Comparison of ENCODE assay signal across 2 cellular contexts in the genomic region with DNA sequence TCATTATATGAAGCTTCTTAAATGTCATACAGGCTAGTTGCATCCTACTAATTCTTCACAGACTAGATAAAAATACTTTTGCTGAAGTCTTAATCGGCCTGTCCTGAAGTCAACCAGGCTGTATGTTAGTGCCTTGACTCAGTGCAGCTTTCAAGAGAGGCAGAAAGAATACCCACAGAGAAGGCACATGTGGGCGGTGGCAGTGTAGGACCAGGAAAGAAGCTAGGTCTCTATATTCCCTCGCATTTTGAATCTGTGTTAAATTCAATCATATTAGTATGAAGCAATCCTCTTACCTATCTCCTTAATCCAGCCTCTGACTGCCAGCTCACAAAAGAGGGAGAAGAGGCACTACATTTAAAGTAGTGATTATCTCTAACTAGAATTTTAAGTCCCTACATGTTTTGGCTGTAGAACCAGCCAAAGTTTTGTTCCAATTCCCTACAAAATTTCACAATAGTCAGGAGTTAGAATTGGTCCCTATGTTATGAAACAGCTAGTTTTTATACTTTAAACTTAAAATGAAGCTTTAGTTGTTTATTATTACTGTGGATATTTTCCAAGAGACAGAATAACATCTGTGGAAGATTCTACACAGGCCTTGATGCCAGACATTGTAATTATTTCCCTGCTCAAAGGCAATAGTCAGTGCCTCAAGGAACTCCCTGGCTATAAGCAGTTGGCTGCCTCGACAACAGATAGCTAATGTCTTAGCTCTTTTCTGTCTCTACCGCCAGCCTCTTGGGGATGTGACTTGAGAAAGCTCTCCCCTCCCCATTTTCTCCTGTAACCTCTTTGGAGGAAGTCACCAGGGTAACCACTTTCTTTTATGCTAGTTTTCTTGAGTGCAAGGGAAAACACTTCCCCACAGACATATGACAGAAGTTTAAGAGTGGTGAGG.
TF ChIP-seq lines count a peak whose summit lies in the region.

No MANE protein-coding gene starts in this region.

TF ChIP-seq in IMR-90, 13 proteins besides CTCF, POLR2A, EP300 and RAD21:
- TF ChIP-seq FOS (IDR thresholded peaks at IDR 0.05; ENCODE audit: low read depth, low read length), result no peak
- TF ChIP-seq, protein P1, sequence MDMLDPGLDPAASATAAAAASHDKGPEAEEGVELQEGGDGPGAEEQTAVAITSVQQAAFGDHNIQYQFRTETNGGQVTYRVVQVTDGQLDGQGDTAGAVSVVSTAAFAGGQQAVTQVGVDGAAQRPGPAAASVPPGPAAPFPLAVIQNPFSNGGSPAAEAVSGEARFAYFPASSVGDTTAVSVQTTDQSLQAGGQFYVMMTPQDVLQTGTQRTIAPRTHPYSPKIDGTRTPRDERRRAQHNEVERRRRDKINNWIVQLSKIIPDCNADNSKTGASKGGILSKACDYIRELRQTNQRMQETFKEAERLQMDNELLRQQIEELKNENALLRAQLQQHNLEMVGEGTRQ (IDR thresholded peaks at IDR 0.05; ENCODE audit: low read depth, low read length), result no peak
- TF ChIP-seq MAZ (IDR thresholded peaks at IDR 0.05; ENCODE audit: borderline replicate concordance, low read depth, low read length), result no peak
- TF ChIP-seq CEBPB (IDR thresholded peaks at IDR 0.05; ENCODE audit: low read depth, low read length), result peak; percentile 79

TF ChIP-seq in GM23338, 12 proteins besides CTCF, POLR2A, EP300 and RAD21:
- TF ChIP-seq STAT1 (IDR thresholded peaks at IDR 0.05; ENCODE audit: unreplicated experiment), result no peak
- no peak for TF ChIP-seq NANOG (IDR thresholded peaks at IDR 0.05; ENCODE audit: borderline replicate concordance)
- no peak for TF ChIP-seq ZNF114 (CRISPR knock-in tag; IDR thresholded peaks at IDR 0.05)
- TF ChIP-seq POLR2AphosphoS5 (IDR thresholded peaks at IDR 0.05; ENCODE audit: low read depth), result no peak
- TF ChIP-seq CREB1 (CRISPR knock-in tag; IDR thresholded peaks at IDR 0.05; ENCODE audit: low read depth), result no peak
- TF ChIP-seq, protein P2, sequence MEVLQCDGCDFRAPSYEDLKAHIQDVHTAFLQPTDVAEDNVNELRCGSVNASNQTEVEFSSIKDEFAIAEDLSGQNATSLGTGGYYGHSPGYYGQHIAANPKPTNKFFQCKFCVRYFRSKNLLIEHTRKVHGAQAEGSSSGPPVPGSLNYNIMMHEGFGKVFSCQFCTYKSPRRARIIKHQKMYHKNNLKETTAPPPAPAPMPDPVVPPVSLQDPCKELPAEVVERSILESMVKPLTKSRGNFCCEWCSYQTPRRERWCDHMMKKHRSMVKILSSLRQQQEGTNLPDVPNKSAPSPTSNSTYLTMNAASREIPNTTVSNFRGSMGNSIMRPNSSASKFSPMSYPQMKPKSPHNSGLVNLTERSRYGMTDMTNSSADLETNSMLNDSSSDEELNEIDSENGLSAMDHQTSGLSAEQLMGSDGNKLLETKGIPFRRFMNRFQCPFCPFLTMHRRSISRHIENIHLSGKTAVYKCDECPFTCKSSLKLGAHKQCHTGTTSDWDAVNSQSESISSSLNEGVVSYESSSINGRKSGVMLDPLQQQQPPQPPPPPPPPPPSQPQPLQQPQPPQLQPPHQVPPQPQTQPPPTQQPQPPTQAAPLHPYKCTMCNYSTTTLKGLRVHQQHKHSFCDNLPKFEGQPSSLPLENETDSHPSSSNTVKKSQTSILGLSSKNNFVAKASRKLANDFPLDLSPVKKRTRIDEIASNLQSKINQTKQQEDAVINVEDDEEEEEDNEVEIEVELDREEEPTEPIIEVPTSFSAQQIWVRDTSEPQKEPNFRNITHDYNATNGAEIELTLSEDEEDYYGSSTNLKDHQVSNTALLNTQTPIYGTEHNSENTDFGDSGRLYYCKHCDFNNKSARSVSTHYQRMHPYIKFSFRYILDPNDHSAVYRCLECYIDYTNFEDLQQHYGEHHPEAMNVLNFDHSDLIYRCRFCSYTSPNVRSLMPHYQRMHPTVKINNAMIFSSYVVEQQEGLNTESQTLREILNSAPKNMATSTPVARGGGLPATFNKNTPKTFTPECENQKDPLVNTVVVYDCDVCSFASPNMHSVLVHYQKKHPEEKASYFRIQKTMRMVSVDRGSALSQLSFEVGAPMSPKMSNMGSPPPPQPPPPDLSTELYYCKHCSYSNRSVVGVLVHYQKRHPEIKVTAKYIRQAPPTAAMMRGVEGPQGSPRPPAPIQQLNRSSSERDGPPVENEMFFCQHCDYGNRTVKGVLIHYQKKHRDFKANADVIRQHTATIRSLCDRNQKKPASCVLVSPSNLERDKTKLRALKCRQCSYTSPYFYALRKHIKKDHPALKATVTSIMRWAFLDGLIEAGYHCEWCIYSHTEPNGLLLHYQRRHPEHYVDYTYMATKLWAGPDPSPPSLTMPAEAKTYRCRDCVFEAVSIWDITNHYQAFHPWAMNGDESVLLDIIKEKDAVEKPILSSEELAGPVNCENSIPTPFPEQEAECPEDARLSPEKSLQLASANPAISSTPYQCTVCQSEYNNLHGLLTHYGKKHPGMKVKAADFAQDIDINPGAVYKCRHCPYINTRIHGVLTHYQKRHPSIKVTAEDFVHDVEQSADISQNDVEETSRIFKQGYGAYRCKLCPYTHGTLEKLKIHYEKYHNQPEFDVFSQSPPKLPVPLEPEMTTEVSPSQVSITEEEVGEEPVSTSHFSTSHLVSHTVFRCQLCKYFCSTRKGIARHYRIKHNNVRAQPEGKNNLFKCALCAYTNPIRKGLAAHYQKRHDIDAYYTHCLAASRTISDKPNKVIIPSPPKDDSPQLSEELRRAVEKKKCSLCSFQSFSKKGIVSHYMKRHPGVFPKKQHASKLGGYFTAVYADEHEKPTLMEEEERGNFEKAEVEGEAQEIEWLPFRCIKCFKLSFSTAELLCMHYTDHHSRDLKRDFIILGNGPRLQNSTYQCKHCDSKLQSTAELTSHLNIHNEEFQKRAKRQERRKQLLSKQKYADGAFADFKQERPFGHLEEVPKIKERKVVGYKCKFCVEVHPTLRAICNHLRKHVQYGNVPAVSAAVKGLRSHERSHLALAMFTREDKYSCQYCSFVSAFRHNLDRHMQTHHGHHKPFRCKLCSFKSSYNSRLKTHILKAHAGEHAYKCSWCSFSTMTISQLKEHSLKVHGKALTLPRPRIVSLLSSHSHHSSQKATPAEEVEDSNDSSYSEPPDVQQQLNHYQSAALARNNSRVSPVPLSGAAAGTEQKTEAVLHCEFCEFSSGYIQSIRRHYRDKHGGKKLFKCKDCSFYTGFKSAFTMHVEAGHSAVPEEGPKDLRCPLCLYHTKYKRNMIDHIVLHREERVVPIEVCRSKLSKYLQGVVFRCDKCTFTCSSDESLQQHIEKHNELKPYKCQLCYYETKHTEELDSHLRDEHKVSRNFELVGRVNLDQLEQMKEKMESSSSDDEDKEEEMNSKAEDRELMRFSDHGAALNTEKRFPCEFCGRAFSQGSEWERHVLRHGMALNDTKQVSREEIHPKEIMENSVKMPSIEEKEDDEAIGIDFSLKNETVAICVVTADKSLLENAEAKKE (CRISPR knock-in tag; IDR thresholded peaks at IDR 0.05), result no peak
- TF ChIP-seq, protein P3, sequence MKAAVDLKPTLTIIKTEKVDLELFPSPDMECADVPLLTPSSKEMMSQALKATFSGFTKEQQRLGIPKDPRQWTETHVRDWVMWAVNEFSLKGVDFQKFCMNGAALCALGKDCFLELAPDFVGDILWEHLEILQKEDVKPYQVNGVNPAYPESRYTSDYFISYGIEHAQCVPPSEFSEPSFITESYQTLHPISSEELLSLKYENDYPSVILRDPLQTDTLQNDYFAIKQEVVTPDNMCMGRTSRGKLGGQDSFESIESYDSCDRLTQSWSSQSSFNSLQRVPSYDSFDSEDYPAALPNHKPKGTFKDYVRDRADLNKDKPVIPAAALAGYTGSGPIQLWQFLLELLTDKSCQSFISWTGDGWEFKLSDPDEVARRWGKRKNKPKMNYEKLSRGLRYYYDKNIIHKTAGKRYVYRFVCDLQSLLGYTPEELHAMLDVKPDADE (IDR thresholded peaks at IDR 0.05), result no peak
- TF ChIP-seq EZH2 (IDR thresholded peaks at IDR 0.05; ENCODE audit: low read depth, unreplicated experiment), result no peak
- no peak for TF ChIP-seq JUNB (IDR thresholded peaks at IDR 0.05; ENCODE audit: unreplicated experiment)
- TF ChIP-seq, protein P4, sequence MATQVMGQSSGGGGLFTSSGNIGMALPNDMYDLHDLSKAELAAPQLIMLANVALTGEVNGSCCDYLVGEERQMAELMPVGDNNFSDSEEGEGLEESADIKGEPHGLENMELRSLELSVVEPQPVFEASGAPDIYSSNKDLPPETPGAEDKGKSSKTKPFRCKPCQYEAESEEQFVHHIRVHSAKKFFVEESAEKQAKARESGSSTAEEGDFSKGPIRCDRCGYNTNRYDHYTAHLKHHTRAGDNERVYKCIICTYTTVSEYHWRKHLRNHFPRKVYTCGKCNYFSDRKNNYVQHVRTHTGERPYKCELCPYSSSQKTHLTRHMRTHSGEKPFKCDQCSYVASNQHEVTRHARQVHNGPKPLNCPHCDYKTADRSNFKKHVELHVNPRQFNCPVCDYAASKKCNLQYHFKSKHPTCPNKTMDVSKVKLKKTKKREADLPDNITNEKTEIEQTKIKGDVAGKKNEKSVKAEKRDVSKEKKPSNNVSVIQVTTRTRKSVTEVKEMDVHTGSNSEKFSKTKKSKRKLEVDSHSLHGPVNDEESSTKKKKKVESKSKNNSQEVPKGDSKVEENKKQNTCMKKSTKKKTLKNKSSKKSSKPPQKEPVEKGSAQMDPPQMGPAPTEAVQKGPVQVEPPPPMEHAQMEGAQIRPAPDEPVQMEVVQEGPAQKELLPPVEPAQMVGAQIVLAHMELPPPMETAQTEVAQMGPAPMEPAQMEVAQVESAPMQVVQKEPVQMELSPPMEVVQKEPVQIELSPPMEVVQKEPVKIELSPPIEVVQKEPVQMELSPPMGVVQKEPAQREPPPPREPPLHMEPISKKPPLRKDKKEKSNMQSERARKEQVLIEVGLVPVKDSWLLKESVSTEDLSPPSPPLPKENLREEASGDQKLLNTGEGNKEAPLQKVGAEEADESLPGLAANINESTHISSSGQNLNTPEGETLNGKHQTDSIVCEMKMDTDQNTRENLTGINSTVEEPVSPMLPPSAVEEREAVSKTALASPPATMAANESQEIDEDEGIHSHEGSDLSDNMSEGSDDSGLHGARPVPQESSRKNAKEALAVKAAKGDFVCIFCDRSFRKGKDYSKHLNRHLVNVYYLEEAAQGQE (IDR thresholded peaks at IDR 0.05; ENCODE audit: unreplicated experiment), result no peak
- no peak for TF ChIP-seq EZH2phosphoT487 (IDR thresholded peaks at IDR 0.05; ENCODE audit: unreplicated experiment)
- TF ChIP-seq ZNF331 (CRISPR knock-in tag; IDR thresholded peaks at IDR 0.05; ENCODE audit: low read depth), result no peak
